21 cellular contexts compared by ENCODE assay signal in genomic region chr3:1172642-1173041, GRCh38.
"Had no signal": no experiment of that assay in that cellular context is flagged by ENCODE, and none has a peak within 500 bp of the region (broad histone marks: within the 10 kb centered on the region; RNA-seq: fewer than 3 reads in every experiment).

No MANE protein-coding gene starts in this region.

- H3K27ac ChIP-seq: esophagus squamous epithelium, foreskin keratinocyte, right atrium auricular region, spleen, tibial artery, upper lobe of left lung, uterus had no signal

- H3K27me3 ChIP-seq: esophagus squamous epithelium, right atrium auricular region, spleen, tibial artery, upper lobe of left lung, uterus had no signal

- H3K4me3 Mint-ChIP-seq: dendritic cell treated with granulocyte-macrophage colony-stimulating factor and Interleukin-4, amounts not matched to agents 40 ng/mL and 50 ng/mL, for 4 days; effector memory CD8-positive, alpha-beta T cell; naive B cell; nephron; stimulated activated memory B cell treated with anti-CD40 and anti-IgM and Interleukin-4, amounts not matched to agents 10 μg/mL and 1 μg/mL and 100 μg/mL, for 72 hours; stimulated activated naive CD8-positive, alpha-beta T cell treated with anti-CD3 and anti-CD28 coated beads, Interleukin-15, Interleukin-2, amounts not matched to agents 100 ng/mL and 50 ng/mL, for 24 hours had no signal

- H3K9me3 ChIP-seq: esophagus squamous epithelium, right atrium auricular region, spleen, tibial artery, upper lobe of left lung, uterus had no signal

- H3K9me3 Mint-ChIP-seq: dendritic cell treated with granulocyte-macrophage colony-stimulating factor and Interleukin-4, amounts not matched to agents 40 ng/mL and 50 ng/mL, for 4 days; stimulated activated memory B cell treated with anti-CD40 and anti-IgM and Interleukin-4, amounts not matched to agents 10 μg/mL and 1 μg/mL and 100 μg/mL, for 72 hours had no signal

- H3K4me1 ChIP-seq: esophagus squamous epithelium, foreskin keratinocyte, right atrium auricular region, spleen, tibial artery, upper lobe of left lung, uterus had no signal

- ATAC-seq: effector memory CD8-positive, alpha-beta T cell; foreskin keratinocyte; left colon; stimulated activated memory B cell treated with anti-CD40 and anti-IgM and Interleukin-4, amounts not matched to agents 10 μg/mL and 1 μg/mL and 100 μg/mL, for 72 hours had no signal

- H3K27me3 Mint-ChIP-seq: dendritic cell treated with granulocyte-macrophage colony-stimulating factor and Interleukin-4, amounts not matched to agents 40 ng/mL and 50 ng/mL, for 4 days; effector memory CD8-positive, alpha-beta T cell; naive B cell; stimulated activated memory B cell treated with anti-CD40 and anti-IgM and Interleukin-4, amounts not matched to agents 10 μg/mL and 1 μg/mL and 100 μg/mL, for 72 hours; stimulated activated naive CD8-positive, alpha-beta T cell treated with anti-CD3 and anti-CD28 coated beads, Interleukin-15, Interleukin-2, amounts not matched to agents 100 ng/mL and 50 ng/mL, for 24 hours had no signal

- H3K36me3 ChIP-seq: esophagus squamous epithelium, right atrium auricular region, spleen, tibial artery, upper lobe of left lung, uterus had no signal

- H3K36me3 Mint-ChIP-seq: naive B cell; stimulated activated memory B cell treated with anti-CD40 and anti-IgM and Interleukin-4, amounts not matched to agents 10 μg/mL and 1 μg/mL and 100 μg/mL, for 72 hours had no signal

- DNase-seq: effector memory CD8-positive, alpha-beta T cell; esophagus squamous epithelium; foreskin keratinocyte; head of caudate nucleus; hippocampal formation; left colon; mesendoderm; naive B cell; posterior cingulate gyrus; spleen; stimulated activated CD4-positive, alpha-beta T cell treated with anti-CD3 and anti-CD28 coated beads, Interleukin-15, amount 100 ng/mL, for 24 hours; stimulated activated CD4-positive, alpha-beta T cell treated with anti-CD3 and anti-CD28 coated beads, Interleukin-1b, Interleukin-23, amount 100 ng/mL, for 48 hours; stimulated activated CD4-positive, alpha-beta T cell treated with anti-CD3 and anti-CD28 coated beads, Interleukin-4, amount 100 ng/mL, for 24 hours; tibial artery; upper lobe of left lung; uterus had no signal

- H3K4me1 Mint-ChIP-seq: naive B cell; stimulated activated memory B cell treated with anti-CD40 and anti-IgM and Interleukin-4, amounts not matched to agents 10 μg/mL and 1 μg/mL and 100 μg/mL, for 72 hours had no signal

- H3K27ac Mint-ChIP-seq: dendritic cell treated with granulocyte-macrophage colony-stimulating factor and Interleukin-4, amounts not matched to agents 40 ng/mL and 50 ng/mL, for 4 days; effector memory CD8-positive, alpha-beta T cell; naive B cell; nephron; stimulated activated memory B cell treated with anti-CD40 and anti-IgM and Interleukin-4, amounts not matched to agents 10 μg/mL and 1 μg/mL and 100 μg/mL, for 72 hours; stimulated activated naive CD8-positive, alpha-beta T cell treated with anti-CD3 and anti-CD28 coated beads, Interleukin-15, Interleukin-2, amounts not matched to agents 100 ng/mL and 50 ng/mL, for 24 hours had no signal

- H3K4me3 ChIP-seq: esophagus squamous epithelium, right atrium auricular region, spleen, tibial artery, upper lobe of left lung, uterus had no signal
